23 cellular contexts compared by ENCODE assay signal in genomic region chr3:172877011-172877410, GRCh38.
A peak's percentile ranks its signal among the peaks of the same experiment; 100 is the strongest.
DNase-seq lines count a peak whose midpoint lies in the region; ATAC-seq, FAIRE-seq and TF ChIP-seq lines count a peak whose summit lies in the region.
"Had no signal": no experiment of that assay in that cellular context is flagged by ENCODE, and none has a peak within 500 bp of the region (broad histone marks: within the 10 kb centered on the region; RNA-seq: fewer than 3 reads in every experiment).

No MANE protein-coding gene starts in this region.

- H3K4me1 ChIP-seq in H1 (replicated peaks in 1 of 4; ENCODE audit: control insufficient read depth in 3 of 4, insufficient read depth in 4 of 4, low read length in 3 of 4): peaks cover 0 to 10% (median 5%) of the 10 kb centered on the region in 4 experiments; a peak in 3 of 7 replicates
- H3K4me1 ChIP-seq: foreskin keratinocyte, right lobe of liver had no signal

- H3K36me3 Mint-ChIP-seq in nephron progenitor cell (ENCODE audit: low read depth): peaks cover 24% of the 10 kb centered on the region
- H3K36me3 Mint-ChIP-seq: activated naive CD4-positive, alpha-beta T cell treated with anti-CD3 and anti-CD28 coated beads, Interleukin-2, amount 50 U/mL, for 72 hours had no signal

- no peaks in the 10 kb centered on the region for H3K27me3 Mint-ChIP-seq in nephron progenitor cell (ENCODE audit: low read depth, poor library complexity)
- H3K27me3 Mint-ChIP-seq: stimulated activated naive B cell treated with anti-CD40 and anti-IgM and Interleukin-4, amounts not matched to agents 10 μg/mL and 1 μg/mL and 100 μg/mL, for 72 hours had no signal

- 0 out of 4 replicates have a peak overlapping the region, but pooled peaks of 1 of the 2 experiments have one; percentile 38 for H3K4me2 ChIP-seq in H1 (ENCODE audit: insufficient read depth in 1 of 2, low read depth in 2 of 2, low read length in 2 of 2)
- H3K4me2 ChIP-seq: KMS-11, PC-9 had no signal

- no peak overlapping the region for H3K56ac ChIP-seq in H1 (replicated peaks; ENCODE audit: insufficient read length, low read depth, low read length)

- H3K9me3 ChIP-seq in H1 (ENCODE audit: insufficient read depth in 2 of 2, low read depth in 1 of 2, low read length in 1 of 2): peaks cover 15 to 19% of the 10 kb centered on the region in 2 experiments; a peak in 3 of 4 replicates
- H3K9me3 ChIP-seq: right lobe of liver, SJSA1, thoracic aorta had no signal

- no peaks in the 10 kb centered on the region for H4K20me1 ChIP-seq in H1 (replicated peaks in 1 of 2; ENCODE audit: control insufficient read depth in 1 of 2, insufficient read depth in 2 of 2, low read length in 2 of 2)

- TF ChIP-seq RAD21 in H1 (IDR thresholded peaks at IDR 0.05 in 1 of 2, conservative IDR thresholded peaks at IDR 0.05 in 1 of 2; ENCODE audit: low read depth in 2 of 2, low read length in 2 of 2): no peak

- no peak overlapping the region for H3K14ac ChIP-seq in H1 (ENCODE audit: insufficient read length)

- H4K91ac ChIP-seq in H1 (replicated peaks; ENCODE audit: insufficient read length, low read length): no peak overlapping the region

- H4K8ac ChIP-seq in H1 (ENCODE audit: extremely low read depth, insufficient read depth, low read length): no peak overlapping the region

- H3K79me2 ChIP-seq in H1 (ENCODE audit: control insufficient read depth in 1 of 2, insufficient read depth in 2 of 2, low read length in 2 of 2): no peaks in the 10 kb centered on the region

- H3K27ac Mint-ChIP-seq in nephron progenitor cell: peak overlapping the region; percentile 92
- H3K27ac Mint-ChIP-seq: activated naive CD4-positive, alpha-beta T cell treated with anti-CD3 and anti-CD28 coated beads, Interleukin-2, amount 50 U/mL, for 72 hours; activated T-cell treated with anti-CD3 and anti-CD28 coated beads, Interleukin-2, amount 50 U/mL, for 72 hours; CD8-positive, alpha-beta memory T cell; stimulated activated naive B cell treated with anti-CD40 and anti-IgM and Interleukin-4, amounts not matched to agents 10 μg/mL and 1 μg/mL and 100 μg/mL, for 72 hours; T-helper 2 cell treated with Interferon-gamma antibody and Interleukin-4, amounts not matched to agents 5 μg/mL and 100 μg/mL, for 36 hours had no signal

- no peak for ATAC-seq in GM21825 (IDR thresholded peaks at IDR 0.05; ENCODE audit: unreplicated experiment)
- ATAC-seq: activated naive CD4-positive, alpha-beta T cell treated with anti-CD3 and anti-CD28 coated beads, Interleukin-2, amount 50 U/mL, for 72 hours; activated T-cell treated with anti-CD3 and anti-CD28 coated beads, Interleukin-2, amount 50 U/mL, for 72 hours; foreskin keratinocyte; left cardiac atrium; stimulated activated naive B cell treated with anti-CD40 and anti-IgM and Interleukin-4, amounts not matched to agents 10 μg/mL and 1 μg/mL and 100 μg/mL, for 72 hours had no signal

- H3K23ac ChIP-seq in H1 (ENCODE audit: insufficient read length): no peak overlapping the region

- peak overlapping the region; percentile 22 for H3K4me3 Mint-ChIP-seq in nephron progenitor cell
- H3K4me3 Mint-ChIP-seq: activated T-cell treated with anti-CD3 and anti-CD28 coated beads, Interleukin-2, amount 50 U/mL, for 72 hours; CD8-positive, alpha-beta memory T cell; stimulated activated naive B cell treated with anti-CD40 and anti-IgM and Interleukin-4, amounts not matched to agents 10 μg/mL and 1 μg/mL and 100 μg/mL, for 72 hours; T-helper 2 cell treated with Interferon-gamma antibody and Interleukin-4, amounts not matched to agents 5 μg/mL and 100 μg/mL, for 36 hours had no signal

- no peak overlapping the region for H3K4me3 ChIP-seq in H1 (ENCODE audit: extremely low read depth in 1 of 4, insufficient read depth in 2 of 4, low read depth in 3 of 4, low read length in 4 of 4)
- H3K4me3 ChIP-seq: GM23248, PC-9, right lobe of liver, SJSA1, thoracic aorta had no signal

- H3K9me3 Mint-ChIP-seq in nephron progenitor cell: peaks cover 44% of the 10 kb centered on the region

- no peak for TF ChIP-seq EP300 in H1 (IDR thresholded peaks at IDR 0.05; ENCODE audit: borderline replicate concordance in 1 of 2, low read depth in 2 of 2, low read length in 2 of 2)

- no peak overlapping the region for H2AK5ac ChIP-seq in H1 (ENCODE audit: low read depth, low read length)

- H2BK120ac ChIP-seq in H1 (replicated peaks; ENCODE audit: low read depth, low read length): no peak overlapping the region

- CTCF ChIA-PET in H1 (lab: Charles Lee; ENCODE audit: partially characterized antibody): interaction anchor here (1.0 to 1.7 kb wide), 5 partner anchors 8 to 47 kb away, joined by 4 to 5 read pairs (median 4); no protein-coding TSS in a partner anchor

- no peak overlapping the region for H4K5ac ChIP-seq in H1 (ENCODE audit: insufficient read length, low read depth, low read length)

- no peaks in the 10 kb centered on the region for H3K23me2 ChIP-seq in H1 (ENCODE audit: low read depth, low read length)

- POLR2A ChIA-PET in H1 (lab: Charles Lee; ENCODE audit: partially characterized antibody): interaction anchor here (0.7 kb wide), 1 partner anchor 8 kb away, joined by 3 read pairs; no protein-coding TSS in a partner anchor

- H3K9ac ChIP-seq in H1 (replicated peaks in 1 of 4; ENCODE audit: extremely low read depth in 1 of 4, low read depth in 3 of 4, low read length in 3 of 4): no peak overlapping the region
- H3K9ac ChIP-seq: GM23248, KMS-11 had no signal

- H3K4ac ChIP-seq in H1 (replicated peaks; ENCODE audit: insufficient read length, low read depth, low read length): no peak overlapping the region

- DNase-seq in DMS79 treated with DMSO at 0.1 percent for 48 hours (lab: John Stamatoyannopoulos, UW) (peak; percentile 98), NCI-H2107 (lab: John Stamatoyannopoulos, UW) (peak; percentile 27), H1 (ENCODE audit: low read depth in 1 of 2, low spot score in 2 of 2) (no peak), nephron progenitor cell (peak; percentile 29), mesenteric fat pad (ENCODE audit: low spot score) (no peak)
- no peak for DNase-seq in stimulated activated CD4-positive, alpha-beta T cell treated with anti-CD3 and anti-CD28 coated beads, Interleukin-15, amount 100 ng/mL, for 24 hours
- DNase-seq in activated effector memory CD4-positive, alpha-beta T cell treated with Interleukin-2 at 50 U/mL for 16 hours: no peak
- DNase-seq: activated T-cell treated with anti-CD3 and anti-CD28 coated beads, Interleukin-2, amount 50 U/mL, for 72 hours; CD8-positive, alpha-beta memory T cell; foreskin keratinocyte; GM23248; left cardiac atrium; NCI-H1048; NCI-H774; PC-9; right lobe of liver; stimulated activated naive B cell treated with anti-CD40 and anti-IgM and Interleukin-4, amounts not matched to agents 10 μg/mL and 1 μg/mL and 100 μg/mL, for 72 hours had no signal

- H3K4me1 Mint-ChIP-seq in nephron progenitor cell: peaks cover 48% of the 10 kb centered on the region
- H3K4me1 Mint-ChIP-seq: CD8-positive, alpha-beta memory T cell had no signal

- no peak overlapping the region for H3K27ac ChIP-seq in H1 (ENCODE audit: low read depth, low read length)
- H3K27ac ChIP-seq: foreskin keratinocyte, GM23248, KMS-11, PC-9, right lobe of liver, SJSA1, thoracic aorta had no signal

- H3K18ac ChIP-seq in H1 (ENCODE audit: extremely low read depth, low read length): no peak overlapping the region

- no peaks in the 10 kb centered on the region for H3K27me3 ChIP-seq in H1 (replicated peaks in 1 of 4; ENCODE audit: control insufficient read depth in 3 of 4, extremely low read depth in 1 of 4, insufficient read depth in 3 of 4, low read length in 3 of 4)
- H3K27me3 ChIP-seq: foreskin keratinocyte, right lobe of liver, SJSA1 had no signal

- peak overlapping the region; percentile 74; the same call in 1 of the 2 replicates for H2AFZ ChIP-seq in H1 (ENCODE audit: low read length)
- H2AFZ ChIP-seq: GM23248, PC-9 had no signal

- TF ChIP-seq POLR2A in H1 (IDR thresholded peaks at IDR 0.05; ENCODE audit: control extremely low read depth in 1 of 2, low read depth in 2 of 2, low read length in 2 of 2): no peak

- H2BK12ac ChIP-seq in H1 (ENCODE audit: low read depth, low read length): no peak overlapping the region

- 77% methylated on average over 4 of the region's 4 CpGs; no CpG with 5 or more reads in 1 of the 2 experiments for WGBS in H1 (ENCODE audit: extremely low coverage in 1 of 2, insufficient coverage in 1 of 2, insufficient read length in 1 of 2, insufficient replicate concordance in 2 of 2, low coverage in 1 of 2, low lambda C conversion rate in 2 of 2, missing lambda C conversion rate in 1 of 2), 2 experiments

- H3K79me1 ChIP-seq in H1 (ENCODE audit: low read depth, low read length): no peaks in the 10 kb centered on the region

- FAIRE-seq in H1 (lab: Jason Lieb, UNC): no peak

- no peak overlapping the region for H2BK15ac ChIP-seq in H1 (ENCODE audit: low read length)

- H2BK5ac ChIP-seq in H1 (ENCODE audit: low read depth, low read length): no peak overlapping the region

- no peak overlapping the region for H2BK20ac ChIP-seq in H1 (ENCODE audit: low read length)

- no peak for TF ChIP-seq CTCF in H1 (IDR thresholded peaks at IDR 0.05; ENCODE audit: control extremely low read depth in 1 of 3, insufficient read depth in 1 of 3, low read depth in 1 of 3, low read length in 3 of 3)
- no peak for TF ChIP-seq CTCF in nephron progenitor cell (IDR thresholded peaks at IDR 0.05)

- no peaks in the 10 kb centered on the region; a peak in 1 of 8 replicates for H3K36me3 ChIP-seq in H1 (ENCODE audit: control insufficient read depth in 2 of 4, insufficient read depth in 4 of 4, low read length in 3 of 4)
- H3K36me3 ChIP-seq: right lobe of liver, SJSA1, thoracic aorta had no signal

TF ChIP-seq in H1, 55 proteins besides CTCF, POLR2A, EP300 and RAD21:
- no peak for TF ChIP-seq BRCA1 (IDR thresholded peaks at IDR 0.05; ENCODE audit: low read depth, low read length)
- no peak for TF ChIP-seq SUZ12 (IDR thresholded peaks at IDR 0.05; ENCODE audit: low read length)
- TF ChIP-seq YY1 (IDR thresholded peaks at IDR 0.05; ENCODE audit: low read depth, low read length): no peak
- TF ChIP-seq SIX5 (IDR thresholded peaks at IDR 0.05; ENCODE audit: low read depth, low read length): no peak
- no peak for TF ChIP-seq KDM4A (IDR thresholded peaks at IDR 0.05; ENCODE audit: low read depth, low read length, severe bottlenecking)

Comparison
In these comparisons a context has a peak if more than half of its experiments do, and no peak if none do; other contexts are left out.
1. DNase-seq: peak in DMS79 treated with DMSO at 0.1 percent for 48 hours (single experiment), NCI-H2107 (single experiment) and nephron progenitor cell (single experiment); none in H1 (0 of 2), stimulated activated CD4-positive, alpha-beta T cell treated with anti-CD3 and anti-CD28 coated beads, Interleukin-15, amount 100 ng/mL, for 24 hours (single experiment), mesenteric fat pad (single experiment) and activated effector memory CD4-positive, alpha-beta T cell treated with Interleukin-2 at 50 U/mL for 16 hours (single experiment).